ENCODE assay signal across 9 cellular contexts in the genomic region with DNA sequence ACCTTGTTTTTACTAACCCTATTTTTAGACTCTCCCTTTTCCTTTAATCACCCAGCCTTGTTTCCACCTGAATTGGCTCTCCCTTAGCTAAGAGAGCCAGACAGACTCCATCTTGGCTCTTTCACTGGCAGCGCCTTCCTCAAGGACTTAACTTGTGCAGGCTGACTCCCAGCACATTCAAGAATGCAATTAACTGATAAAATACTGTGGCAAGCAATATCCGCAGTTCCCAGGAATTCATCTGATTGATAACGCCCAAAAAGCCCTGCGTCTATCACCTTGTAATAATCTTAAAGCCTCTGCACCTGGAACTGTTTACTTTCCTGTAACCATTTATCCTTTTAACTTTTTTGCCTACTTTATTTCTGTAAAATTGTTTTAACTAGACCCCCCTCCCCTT. TPM values are rescaled to one million over a fixed set of nuclear protein-coding genes. Genes with fewer than 3 reads are reported as not detected.
"Had no signal": no experiment of that assay in that cellular context is flagged by ENCODE, and none has a peak within 500 bp of the region (broad histone marks: within the 10 kb centered on the region; RNA-seq: fewer than 3 reads in every experiment).

No MANE protein-coding gene starts in this region.

RNA-seq across cellular contexts. Expression of a gene that starts 29.1 kb away (rescaled TPM):
- total RNA-seq: activated CD4-positive, alpha-beta T cell treated with anti-CD3 and anti-CD28 coated beads, Interleukin-2, amount 10 ng/mL, durations not matched to agents 24 days and 14 days; activated T-cell treated with anti-CD3 and anti-CD28 coated beads, Interleukin-2, amount 50 U/mL, for 4 hours; activated T-helper 2 cell treated with anti-CD3 and anti-CD28 coated beads, Interferon-gamma antibody, Interleukin-2, Interleukin-4, amounts not matched to agents 10 μg/mL and 5 μg/mL and 100 μg/mL, durations not matched to agents 14 hours and 24 hours and 36 hours; ascending aorta; cardiac muscle cell; MCF 10A; PC-3; SJSA1; T-helper 1 cell treated with Interleukin-12 subunit alpha and Interleukin-12 subunit beta and Interleukin-4 antibody, amounts not matched to agents 30 ng/mL and 1 ng/mL, for 36 hours had no signal
- polyA plus RNA-seq: cardiac muscle cell had no signal

RNA-seq across cellular contexts. Expression of a gene that starts 32.4 kb away (rescaled TPM):
- total RNA-seq: activated CD4-positive, alpha-beta T cell treated with anti-CD3 and anti-CD28 coated beads, Interleukin-2, amount 10 ng/mL, durations not matched to agents 24 days and 14 days; activated T-helper 2 cell treated with anti-CD3 and anti-CD28 coated beads, Interferon-gamma antibody, Interleukin-2, Interleukin-4, amounts not matched to agents 10 μg/mL and 5 μg/mL and 100 μg/mL, durations not matched to agents 14 hours and 24 hours and 36 hours; ascending aorta; cardiac muscle cell; MCF 10A; PC-3; SJSA1; T-helper 1 cell treated with Interleukin-12 subunit alpha and Interleukin-12 subunit beta and Interleukin-4 antibody, amounts not matched to agents 30 ng/mL and 1 ng/mL, for 36 hours had no signal
- polyA plus RNA-seq: cardiac muscle cell had no signal

RNA-seq across cellular contexts. Expression of a gene that starts 56.3 kb away (rescaled TPM):
- total RNA-seq: activated CD4-positive, alpha-beta T cell treated with anti-CD3 and anti-CD28 coated beads, Interleukin-2, amount 10 ng/mL, durations not matched to agents 24 days and 14 days; activated T-cell treated with anti-CD3 and anti-CD28 coated beads, Interleukin-2, amount 50 U/mL, for 4 hours; activated T-helper 2 cell treated with anti-CD3 and anti-CD28 coated beads, Interferon-gamma antibody, Interleukin-2, Interleukin-4, amounts not matched to agents 10 μg/mL and 5 μg/mL and 100 μg/mL, durations not matched to agents 14 hours and 24 hours and 36 hours; ascending aorta; cardiac muscle cell; MCF 10A; PC-3; SJSA1; T-helper 1 cell treated with Interleukin-12 subunit alpha and Interleukin-12 subunit beta and Interleukin-4 antibody, amounts not matched to agents 30 ng/mL and 1 ng/mL, for 36 hours had no signal
- polyA plus RNA-seq: cardiac muscle cell had no signal
